ENCODE assay signal across 8 cellular contexts in genomic region chr3:57169872-57170623, GRCh38. TPM values are rescaled to one million over a fixed set of nuclear protein-coding genes. Genes with fewer than 3 reads are reported as not detected.
A peak's percentile ranks its signal among the peaks of the same experiment; 100 is the strongest.
DNase-seq lines count a peak whose midpoint lies in the region; ATAC-seq, FAIRE-seq and TF ChIP-seq lines count a peak whose summit lies in the region.

No MANE protein-coding gene starts in this region.

- H3K27me3 ChIP-seq in CD4-positive, alpha-beta memory T cell (ENCODE audit: insufficient read depth, low read length): peaks cover 10% of the 10 kb centered on the region
- no peaks in the 10 kb centered on the region for H3K27me3 ChIP-seq in pancreas
- no peaks in the 10 kb centered on the region for H3K27me3 ChIP-seq in tibial nerve

- TF ChIP-seq EP300 in tibial nerve (IDR thresholded peaks at IDR 0.05): peak in 1 of 2 donors; percentile 11

- no peaks in the 10 kb centered on the region for H3K9me3 ChIP-seq in CD4-positive, alpha-beta memory T cell (ENCODE audit: control insufficient read depth in 1 of 2, low read length in 2 of 2)
- H3K9me3 ChIP-seq in SK-N-MC (ENCODE audit: low read depth, low read length): no peaks in the 10 kb centered on the region
- no peaks in the 10 kb centered on the region for H3K9me3 ChIP-seq in pancreas
- no peaks in the 10 kb centered on the region for H3K9me3 ChIP-seq in tibial nerve

- TF ChIP-seq POLR2A in tibial nerve (IDR thresholded peaks at IDR 0.05): no peak

- peaks cover 4 to 11% (median 6%) of the 10 kb centered on the region in 4 donors for H3K4me1 Mint-ChIP-seq in CD4-positive, alpha-beta memory T cell
- H3K4me1 Mint-ChIP-seq in IgD-negative memory B cell: peaks cover 6 to 9% (median 8%) of the 10 kb centered on the region in 3 donors
- H3K4me1 Mint-ChIP-seq in activated naive CD4-positive, alpha-beta T cell treated with anti-CD3 and anti-CD28 coated beads, Interleukin-2, amount 50 U/mL, for 24 hours: peaks cover 8% of the 10 kb centered on the region

- H3K27me3 Mint-ChIP-seq in CD4-positive, alpha-beta memory T cell: peaks cover 31 to 44% of the 10 kb centered on the region in 2 donors
- peaks cover 34% of the 10 kb centered on the region for H3K27me3 Mint-ChIP-seq in IgD-negative memory B cell
- peaks cover 46% of the 10 kb centered on the region for H3K27me3 Mint-ChIP-seq in activated naive CD4-positive, alpha-beta T cell treated with anti-CD3 and anti-CD28 coated beads, Interleukin-2, amount 50 U/mL, for 24 hours

- TF ChIP-seq CTCF in pancreas (IDR thresholded peaks at IDR 0.05) (peak; percentile 66 to 80 (median 74)), tibial nerve (IDR thresholded peaks at IDR 0.05) (peak; percentile 77 to 89 (median 85))

- FAIRE-seq in pancreas (lab: Jason Lieb, UNC): no peak

- H3K27ac ChIP-seq in CD4-positive, alpha-beta memory T cell (ENCODE audit: low read depth, low read length): no peak overlapping the region
- H3K27ac ChIP-seq in SK-N-MC (no peak overlapping the region), pancreas (no peak overlapping the region), tibial nerve (no peak overlapping the region)

- H3K36me3 ChIP-seq in CD4-positive, alpha-beta memory T cell (ENCODE audit: insufficient read depth, low read length): no peaks in the 10 kb centered on the region
- H3K36me3 ChIP-seq in SK-N-MC (ENCODE audit: insufficient read depth, low read length) (no peaks in the 10 kb centered on the region), pancreas (no peaks in the 10 kb centered on the region), tibial nerve (no peaks in the 10 kb centered on the region)

- POLR2A ChIA-PET in CD4-positive, alpha-beta memory T cell (lab: Charles Lee; ENCODE audit: partially characterized antibody): interaction anchor here (0.6 kb wide), 2 partner anchors 11 to 387 kb away, joined by 3 read pairs; no protein-coding TSS in a partner anchor

- no peaks in the 10 kb centered on the region for H3K9me3 Mint-ChIP-seq in CD4-positive, alpha-beta memory T cell
- H3K9me3 Mint-ChIP-seq in IgD-negative memory B cell: no peaks in the 10 kb centered on the region
- H3K9me3 Mint-ChIP-seq in activated naive CD4-positive, alpha-beta T cell treated with anti-CD3 and anti-CD28 coated beads, Interleukin-2, amount 50 U/mL, for 24 hours: no peaks in the 10 kb centered on the region

- ATAC-seq in GM19467 (IDR thresholded peaks at IDR 0.05; ENCODE audit: unreplicated experiment) (peak; percentile 69), pancreas (peak; percentile 87 to 95 (median 92))

- peak overlapping the region in 1 of 2 donors; percentile 27 for H3K4me3 ChIP-seq in CD4-positive, alpha-beta memory T cell (ENCODE audit: low read length in 2 of 2)
- peak overlapping the region; percentile 72 for H3K4me3 ChIP-seq in SK-N-MC
- H3K4me3 ChIP-seq in pancreas: peak overlapping the region; percentile 20 to 52 (median 40)
- peak overlapping the region; percentile 10 to 51 (median 40) for H3K4me3 ChIP-seq in tibial nerve

- no peaks in the 10 kb centered on the region for H3K36me3 Mint-ChIP-seq in CD4-positive, alpha-beta memory T cell
- H3K36me3 Mint-ChIP-seq in IgD-negative memory B cell: no peaks in the 10 kb centered on the region
- H3K36me3 Mint-ChIP-seq in activated naive CD4-positive, alpha-beta T cell treated with anti-CD3 and anti-CD28 coated beads, Interleukin-2, amount 50 U/mL, for 24 hours: no peaks in the 10 kb centered on the region

- peak in 4 of 5 donors; percentile 37 to 45 (median 41) for DNase-seq in CD4-positive, alpha-beta memory T cell
- DNase-seq in SK-N-MC (ENCODE audit: low read depth, low spot score) (no peak), head of caudate nucleus (peak; percentile 36 to 91 (median 81)), pancreas (peak; percentile 56 to 92 (median 76)), tibial nerve (ENCODE audit: low spot score in 2 of 2) (peak in 1 of 2 donors; percentile 46)

- intact Hi-C loops in CD4-positive, alpha-beta memory T cell (cut with micrococcal nuclease): loop anchor here (1.0 kb wide), 2 partner anchors 57 to 741 kb away; partner anchors contain the start of gene APPL1
- intact Hi-C loops in head of caudate nucleus (cut with DNase I): loop anchor here (5.0 to 10.0 kb wide), 3 partner anchors 57 to 175 kb away; partner anchors contain the start of gene APPL1
- intact Hi-C loops in pancreas (cut with DNase I): no loop called here

- CTCF ChIA-PET in CD4-positive, alpha-beta memory T cell (lab: Charles Lee; ENCODE audit: partially characterized antibody): interaction anchor here (0.6 to 2.9 kb wide), 19 partner anchors 9 to 683 kb away, joined by 3 to 24 read pairs (median 4); partner anchors contain the start of gene APPL1

- H3K4me3 Mint-ChIP-seq in CD4-positive, alpha-beta memory T cell: peak overlapping the region; percentile 10 to 74 (median 50)
- H3K4me3 Mint-ChIP-seq in IgD-negative memory B cell: peak overlapping the region; percentile 18 to 80 (median 66)
- H3K4me3 Mint-ChIP-seq in activated naive CD4-positive, alpha-beta T cell treated with anti-CD3 and anti-CD28 coated beads, Interleukin-2, amount 50 U/mL, for 24 hours: peak overlapping the region; percentile 59

- H3K4me1 ChIP-seq in CD4-positive, alpha-beta memory T cell (ENCODE audit: insufficient read depth, low read length): peaks cover 3% of the 10 kb centered on the region
- H3K4me1 ChIP-seq in pancreas (no peaks in the 10 kb centered on the region), tibial nerve (peaks cover 0 to 17% (median 0%) of the 10 kb centered on the region in 4 donors)

- peak overlapping the region; percentile 15 for H3K9ac ChIP-seq in SK-N-MC (ENCODE audit: insufficient read length)

- no peak overlapping the region for H3K27ac Mint-ChIP-seq in CD4-positive, alpha-beta memory T cell
- H3K27ac Mint-ChIP-seq in IgD-negative memory B cell: peak overlapping the region in 2 of 3 donors; percentile 2 to 13
- H3K27ac Mint-ChIP-seq in activated naive CD4-positive, alpha-beta T cell treated with anti-CD3 and anti-CD28 coated beads, Interleukin-2, amount 50 U/mL, for 24 hours: no peak overlapping the region

- WGBS in pancreas, 2 donors: 8 to 9% methylated on average over 40 of the region's 40 CpGs
- WGBS in tibial nerve, 2 donors: 10 to 14% methylated on average over 13 to 39 of the region's 40 CpGs

RNA-seq across cellular contexts. Expression of gene IL17RD, which starts 4.9 kb away (rescaled TPM):
- total RNA-seq in CD4-positive, alpha-beta memory T cell: not detected
- not detected for polyA plus RNA-seq in CD4-positive, alpha-beta memory T cell
- not detected for polyA plus RNA-seq in IgD-negative memory B cell
- 1 to 10 TPM; 1.2 to 3.9 (median 2.2) TPM for total RNA-seq in pancreas
- polyA plus RNA-seq in pancreas: under 1 TPM; 0.42 to 0.52 TPM
- total RNA-seq in tibial nerve: 10 to 100 TPM in 3 of 4 donors, 1 to 10 TPM in 1; 9.8 to 13.8 (median 10.1) TPM

RNA-seq across cellular contexts. Expression of gene HESX1, which starts 29.7 kb away (rescaled TPM):
- total RNA-seq in CD4-positive, alpha-beta memory T cell: not detected
- not detected for polyA plus RNA-seq in CD4-positive, alpha-beta memory T cell
- polyA plus RNA-seq in IgD-negative memory B cell (1.1 TPM), pancreas (1 to 10 TPM; 1.1 to 1.4 TPM)
- total RNA-seq in pancreas (under 1 TPM in 5 of 6 donors, not detected in 1; 0.22 to 0.98 (median 0.64) TPM), tibial nerve (1 to 10 TPM in 2 of 4 donors, not detected in 2; 1.1 to 3.6 TPM)

RNA-seq across cellular contexts. Expression of gene APPL1, which starts 57.5 kb away (rescaled TPM):
- total RNA-seq in CD4-positive, alpha-beta memory T cell: 10 to 100 TPM; 30.9 to 33.6 TPM
- 10 to 100 TPM; 28.1 to 50.5 TPM for polyA plus RNA-seq in CD4-positive, alpha-beta memory T cell
- polyA plus RNA-seq in IgD-negative memory B cell (125 TPM), pancreas (10 to 100 TPM in 1 of 2 donors, 1 to 10 TPM in 1; 8.7 to 13.0 TPM)
- total RNA-seq in pancreas (10 to 100 TPM; 31.4 to 46.1 (median 36.2) TPM), tibial nerve (10 to 100 TPM; 32.8 to 37.2 (median 33.0) TPM)

Comparison
In these comparisons a context has a peak if more than half of its experiments do, and no peak if none do; other contexts are left out.
1. H3K27ac Mint-ChIP-seq: peak in IgD-negative memory B cell (2 of 3); none in CD4-positive, alpha-beta memory T cell (0 of 7) and activated naive CD4-positive, alpha-beta T cell treated with anti-CD3 and anti-CD28 coated beads, Interleukin-2, amount 50 U/mL, for 24 hours (single experiment).
2. intact Hi-C loops: an anchor here in CD4-positive, alpha-beta memory T cell (1.0 kb wide) and head of caudate nucleus (5.0 to 10.0 kb wide); none called in pancreas.
3. Peak in every context shown above with its lines, with median percentiles within 50 percentile points of each other: H3K4me3 Mint-ChIP-seq.